ENCODE assay signal across 1 cellular context in the genomic region with DNA sequence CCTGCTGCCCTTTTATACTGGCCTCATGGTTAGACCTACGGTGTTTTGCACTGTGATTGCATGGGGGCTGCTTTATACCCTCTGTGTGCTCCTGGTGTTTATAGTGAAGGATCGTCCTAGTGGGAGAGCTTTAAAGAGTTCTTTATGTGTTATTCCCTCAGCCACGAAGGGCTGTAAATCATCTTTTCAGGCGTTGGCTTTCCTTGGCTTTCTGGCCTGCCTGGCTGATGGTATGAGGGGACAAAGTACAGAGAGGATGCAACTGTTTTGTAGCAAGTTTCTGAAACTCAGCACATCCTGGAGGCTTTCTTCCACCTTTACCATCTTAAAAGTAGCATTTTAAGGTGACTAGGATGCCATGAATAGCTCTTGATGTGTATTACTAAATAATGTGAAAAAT.
TF ChIP-seq lines count a peak whose summit lies in the region.

No MANE protein-coding gene starts in this region.

TF ChIP-seq in GM23338, 12 proteins besides CTCF, POLR2A, EP300 and RAD21 (continued from another document):
- TF ChIP-seq, protein P1, sequence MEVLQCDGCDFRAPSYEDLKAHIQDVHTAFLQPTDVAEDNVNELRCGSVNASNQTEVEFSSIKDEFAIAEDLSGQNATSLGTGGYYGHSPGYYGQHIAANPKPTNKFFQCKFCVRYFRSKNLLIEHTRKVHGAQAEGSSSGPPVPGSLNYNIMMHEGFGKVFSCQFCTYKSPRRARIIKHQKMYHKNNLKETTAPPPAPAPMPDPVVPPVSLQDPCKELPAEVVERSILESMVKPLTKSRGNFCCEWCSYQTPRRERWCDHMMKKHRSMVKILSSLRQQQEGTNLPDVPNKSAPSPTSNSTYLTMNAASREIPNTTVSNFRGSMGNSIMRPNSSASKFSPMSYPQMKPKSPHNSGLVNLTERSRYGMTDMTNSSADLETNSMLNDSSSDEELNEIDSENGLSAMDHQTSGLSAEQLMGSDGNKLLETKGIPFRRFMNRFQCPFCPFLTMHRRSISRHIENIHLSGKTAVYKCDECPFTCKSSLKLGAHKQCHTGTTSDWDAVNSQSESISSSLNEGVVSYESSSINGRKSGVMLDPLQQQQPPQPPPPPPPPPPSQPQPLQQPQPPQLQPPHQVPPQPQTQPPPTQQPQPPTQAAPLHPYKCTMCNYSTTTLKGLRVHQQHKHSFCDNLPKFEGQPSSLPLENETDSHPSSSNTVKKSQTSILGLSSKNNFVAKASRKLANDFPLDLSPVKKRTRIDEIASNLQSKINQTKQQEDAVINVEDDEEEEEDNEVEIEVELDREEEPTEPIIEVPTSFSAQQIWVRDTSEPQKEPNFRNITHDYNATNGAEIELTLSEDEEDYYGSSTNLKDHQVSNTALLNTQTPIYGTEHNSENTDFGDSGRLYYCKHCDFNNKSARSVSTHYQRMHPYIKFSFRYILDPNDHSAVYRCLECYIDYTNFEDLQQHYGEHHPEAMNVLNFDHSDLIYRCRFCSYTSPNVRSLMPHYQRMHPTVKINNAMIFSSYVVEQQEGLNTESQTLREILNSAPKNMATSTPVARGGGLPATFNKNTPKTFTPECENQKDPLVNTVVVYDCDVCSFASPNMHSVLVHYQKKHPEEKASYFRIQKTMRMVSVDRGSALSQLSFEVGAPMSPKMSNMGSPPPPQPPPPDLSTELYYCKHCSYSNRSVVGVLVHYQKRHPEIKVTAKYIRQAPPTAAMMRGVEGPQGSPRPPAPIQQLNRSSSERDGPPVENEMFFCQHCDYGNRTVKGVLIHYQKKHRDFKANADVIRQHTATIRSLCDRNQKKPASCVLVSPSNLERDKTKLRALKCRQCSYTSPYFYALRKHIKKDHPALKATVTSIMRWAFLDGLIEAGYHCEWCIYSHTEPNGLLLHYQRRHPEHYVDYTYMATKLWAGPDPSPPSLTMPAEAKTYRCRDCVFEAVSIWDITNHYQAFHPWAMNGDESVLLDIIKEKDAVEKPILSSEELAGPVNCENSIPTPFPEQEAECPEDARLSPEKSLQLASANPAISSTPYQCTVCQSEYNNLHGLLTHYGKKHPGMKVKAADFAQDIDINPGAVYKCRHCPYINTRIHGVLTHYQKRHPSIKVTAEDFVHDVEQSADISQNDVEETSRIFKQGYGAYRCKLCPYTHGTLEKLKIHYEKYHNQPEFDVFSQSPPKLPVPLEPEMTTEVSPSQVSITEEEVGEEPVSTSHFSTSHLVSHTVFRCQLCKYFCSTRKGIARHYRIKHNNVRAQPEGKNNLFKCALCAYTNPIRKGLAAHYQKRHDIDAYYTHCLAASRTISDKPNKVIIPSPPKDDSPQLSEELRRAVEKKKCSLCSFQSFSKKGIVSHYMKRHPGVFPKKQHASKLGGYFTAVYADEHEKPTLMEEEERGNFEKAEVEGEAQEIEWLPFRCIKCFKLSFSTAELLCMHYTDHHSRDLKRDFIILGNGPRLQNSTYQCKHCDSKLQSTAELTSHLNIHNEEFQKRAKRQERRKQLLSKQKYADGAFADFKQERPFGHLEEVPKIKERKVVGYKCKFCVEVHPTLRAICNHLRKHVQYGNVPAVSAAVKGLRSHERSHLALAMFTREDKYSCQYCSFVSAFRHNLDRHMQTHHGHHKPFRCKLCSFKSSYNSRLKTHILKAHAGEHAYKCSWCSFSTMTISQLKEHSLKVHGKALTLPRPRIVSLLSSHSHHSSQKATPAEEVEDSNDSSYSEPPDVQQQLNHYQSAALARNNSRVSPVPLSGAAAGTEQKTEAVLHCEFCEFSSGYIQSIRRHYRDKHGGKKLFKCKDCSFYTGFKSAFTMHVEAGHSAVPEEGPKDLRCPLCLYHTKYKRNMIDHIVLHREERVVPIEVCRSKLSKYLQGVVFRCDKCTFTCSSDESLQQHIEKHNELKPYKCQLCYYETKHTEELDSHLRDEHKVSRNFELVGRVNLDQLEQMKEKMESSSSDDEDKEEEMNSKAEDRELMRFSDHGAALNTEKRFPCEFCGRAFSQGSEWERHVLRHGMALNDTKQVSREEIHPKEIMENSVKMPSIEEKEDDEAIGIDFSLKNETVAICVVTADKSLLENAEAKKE (CRISPR knock-in tag; IDR thresholded peaks at IDR 0.05): no peak
- TF ChIP-seq ZNF114 (CRISPR knock-in tag; IDR thresholded peaks at IDR 0.05) (no peak), NANOG (IDR thresholded peaks at IDR 0.05; ENCODE audit: borderline replicate concordance) (no peak), EZH2phosphoT487 (IDR thresholded peaks at IDR 0.05; ENCODE audit: unreplicated experiment) (no peak), JUNB (IDR thresholded peaks at IDR 0.05; ENCODE audit: unreplicated experiment) (no peak), EZH2 (IDR thresholded peaks at IDR 0.05; ENCODE audit: low read depth, unreplicated experiment) (no peak), CREB1 (CRISPR knock-in tag; IDR thresholded peaks at IDR 0.05; ENCODE audit: low read depth) (no peak)
- TF ChIP-seq, protein P2, sequence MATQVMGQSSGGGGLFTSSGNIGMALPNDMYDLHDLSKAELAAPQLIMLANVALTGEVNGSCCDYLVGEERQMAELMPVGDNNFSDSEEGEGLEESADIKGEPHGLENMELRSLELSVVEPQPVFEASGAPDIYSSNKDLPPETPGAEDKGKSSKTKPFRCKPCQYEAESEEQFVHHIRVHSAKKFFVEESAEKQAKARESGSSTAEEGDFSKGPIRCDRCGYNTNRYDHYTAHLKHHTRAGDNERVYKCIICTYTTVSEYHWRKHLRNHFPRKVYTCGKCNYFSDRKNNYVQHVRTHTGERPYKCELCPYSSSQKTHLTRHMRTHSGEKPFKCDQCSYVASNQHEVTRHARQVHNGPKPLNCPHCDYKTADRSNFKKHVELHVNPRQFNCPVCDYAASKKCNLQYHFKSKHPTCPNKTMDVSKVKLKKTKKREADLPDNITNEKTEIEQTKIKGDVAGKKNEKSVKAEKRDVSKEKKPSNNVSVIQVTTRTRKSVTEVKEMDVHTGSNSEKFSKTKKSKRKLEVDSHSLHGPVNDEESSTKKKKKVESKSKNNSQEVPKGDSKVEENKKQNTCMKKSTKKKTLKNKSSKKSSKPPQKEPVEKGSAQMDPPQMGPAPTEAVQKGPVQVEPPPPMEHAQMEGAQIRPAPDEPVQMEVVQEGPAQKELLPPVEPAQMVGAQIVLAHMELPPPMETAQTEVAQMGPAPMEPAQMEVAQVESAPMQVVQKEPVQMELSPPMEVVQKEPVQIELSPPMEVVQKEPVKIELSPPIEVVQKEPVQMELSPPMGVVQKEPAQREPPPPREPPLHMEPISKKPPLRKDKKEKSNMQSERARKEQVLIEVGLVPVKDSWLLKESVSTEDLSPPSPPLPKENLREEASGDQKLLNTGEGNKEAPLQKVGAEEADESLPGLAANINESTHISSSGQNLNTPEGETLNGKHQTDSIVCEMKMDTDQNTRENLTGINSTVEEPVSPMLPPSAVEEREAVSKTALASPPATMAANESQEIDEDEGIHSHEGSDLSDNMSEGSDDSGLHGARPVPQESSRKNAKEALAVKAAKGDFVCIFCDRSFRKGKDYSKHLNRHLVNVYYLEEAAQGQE (IDR thresholded peaks at IDR 0.05; ENCODE audit: unreplicated experiment): no peak
